Comparison of ENCODE assay signal across 1 cellular context in the genomic region with DNA sequence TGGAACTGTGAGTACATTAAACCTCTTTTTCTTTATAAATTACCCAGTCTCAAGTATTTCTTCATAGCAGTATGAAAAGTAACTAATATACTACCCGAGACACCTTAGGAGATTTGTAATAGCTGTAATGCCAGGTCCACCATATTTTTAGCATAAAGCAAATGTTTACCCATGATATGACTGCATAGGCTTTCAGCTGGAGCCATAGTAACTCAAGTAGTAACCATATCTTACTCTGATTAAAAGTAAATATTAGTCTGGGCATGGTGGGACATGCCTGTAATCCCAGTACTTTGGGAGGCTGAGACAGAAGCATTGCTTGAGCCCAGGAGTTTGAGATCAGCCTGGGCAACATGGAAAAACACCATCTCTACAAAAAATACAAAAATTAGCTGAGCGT. TPM values are rescaled to one million over a fixed set of nuclear protein-coding genes. Genes with fewer than 3 reads are reported as not detected.
"Had no signal": no experiment of that assay in that cellular context is flagged by ENCODE, and none has a peak within 500 bp of the region (broad histone marks: within the 10 kb centered on the region; RNA-seq: fewer than 3 reads in every experiment).

No MANE protein-coding gene starts in this region.

RNA-seq across cellular contexts. Expression of a gene that starts 52.4 kb away (rescaled TPM):
- total RNA-seq: occipital lobe had no signal
